ENCODE assay signal across 8 cellular contexts in genomic region chr12:46370380-46370734, GRCh38. TPM values are rescaled to one million over a fixed set of nuclear protein-coding genes. Genes with fewer than 3 reads are reported as not detected.
DNase-seq lines count a peak whose midpoint lies in the region; ATAC-seq and TF ChIP-seq lines count a peak whose summit lies in the region.

No MANE protein-coding gene starts in this region.

- H3K4me3 ChIP-seq in ascending aorta = peak overlapping the region; percentile 94 to 98
- peak overlapping the region; percentile 84 to 90 (median 88) for H3K4me3 ChIP-seq in right lobe of liver
- H3K4me3 ChIP-seq in transverse colon = peak overlapping the region; percentile 96 to 99 (median 98)

- H3K27ac ChIP-seq in ascending aorta (peak overlapping the region in 1 of 2 donors; percentile 98), right lobe of liver (peak overlapping the region; percentile 46 to 99 (median 98)), transverse colon (peak overlapping the region; percentile 99 to 100 (median 100))

- no peaks in the 10 kb centered on the region for H3K9me3 Mint-ChIP-seq in activated T-cell treated with anti-CD3 and anti-CD28 coated beads, Interleukin-2, amount 50 U/mL, for 4 hours

- intact Hi-C loops in ascending aorta (cut with DNase I) = loop anchor here (5.0 kb wide), 3 partner anchors 102 to 1452 kb away; no protein-coding TSS in a partner anchor
- intact Hi-C loops in right lobe of liver (cut with DNase I) = no loop called here
- intact Hi-C loops in transverse colon (cut with DNase I; ENCODE audit: low total_unique reads) = loop anchor here (5.0 kb wide), 1 partner anchor 292 kb away; no protein-coding TSS in a partner anchor

- 9% methylated on average over 2 of the region's 2 CpGs for WGBS in right lobe of liver (ENCODE audit: insufficient coverage, low coverage, low lambda C conversion rate, missing lambda C conversion rate)
- WGBS in transverse colon (ENCODE audit: low coverage in 1 of 2), 2 donors = 10 to 12% methylated on average over 2 of the region's 2 CpGs

- peaks cover 9 to 36% of the 10 kb centered on the region in 2 donors for H3K4me1 ChIP-seq in ascending aorta
- H3K4me1 ChIP-seq in right lobe of liver = peaks cover 0 to 64% (median 28%) of the 10 kb centered on the region in 4 donors
- H3K4me1 ChIP-seq in transverse colon = peaks cover 45 to 62% (median 55%) of the 10 kb centered on the region in 4 donors

- in situ Hi-C loops in transverse colon (cut with MboI; ENCODE audit: low pct_ligation_motif_present in 1 of 4, low pct_unique_long_range_greater_than_20kb in 1 of 4, low sequenced_read_pairs in 3 of 4) = loop anchor here in 1 of 4 donors (25.0 kb wide), 2 partner anchors 292 to 567 kb away; no protein-coding TSS in a partner anchor

- peaks cover 56% of the 10 kb centered on the region for H3K4me1 Mint-ChIP-seq in activated T-cell treated with anti-CD3 and anti-CD28 coated beads, Interleukin-2, amount 50 U/mL, for 4 hours (ENCODE audit: low read depth)

- no peaks in the 10 kb centered on the region for H3K27me3 ChIP-seq in ascending aorta
- H3K27me3 ChIP-seq in right lobe of liver = no peaks in the 10 kb centered on the region
- H3K27me3 ChIP-seq in transverse colon = no peaks in the 10 kb centered on the region

- peaks cover 43% of the 10 kb centered on the region for H3K36me3 Mint-ChIP-seq in activated T-cell treated with anti-CD3 and anti-CD28 coated beads, Interleukin-2, amount 50 U/mL, for 4 hours (ENCODE audit: insufficient read depth)

- TF ChIP-seq POLR2A in right lobe of liver (IDR thresholded peaks at IDR 0.05) (no peak), transverse colon (IDR thresholded peaks at IDR 0.05) (no peak)

- H3K36me3 ChIP-seq in ascending aorta = peaks cover 55 to 58% of the 10 kb centered on the region in 2 donors
- H3K36me3 ChIP-seq in right lobe of liver = peaks cover 16 to 58% (median 50%) of the 10 kb centered on the region in 4 donors
- H3K36me3 ChIP-seq in transverse colon = peaks cover 0 to 54% (median 27%) of the 10 kb centered on the region in 4 donors

- H3K4me3 Mint-ChIP-seq in activated T-cell treated with anti-CD3 and anti-CD28 coated beads, Interleukin-2, amount 50 U/mL, for 4 hours = peak overlapping the region; percentile 99

- H3K9me3 ChIP-seq in ascending aorta (no peaks in the 10 kb centered on the region), right lobe of liver (no peaks in the 10 kb centered on the region), transverse colon (no peaks in the 10 kb centered on the region)

- no peak for TF ChIP-seq EP300 in transverse colon (IDR thresholded peaks at IDR 0.05; ENCODE audit: low read depth)

- no peak for ATAC-seq in activated T-cell treated with anti-CD3 and anti-CD28 coated beads, Interleukin-2, amount 50 U/mL, for 4 hours
- ATAC-seq in right lobe of liver (no peak), GM18858 (IDR thresholded peaks at IDR 0.05; ENCODE audit: unreplicated experiment) (no peak)

- TF ChIP-seq CTCF in ascending aorta (IDR thresholded peaks at IDR 0.05) (no peak), right lobe of liver (IDR thresholded peaks at IDR 0.05) (no peak), transverse colon (IDR thresholded peaks at IDR 0.05) (no peak)

- no peaks in the 10 kb centered on the region for H3K27me3 Mint-ChIP-seq in activated T-cell treated with anti-CD3 and anti-CD28 coated beads, Interleukin-2, amount 50 U/mL, for 4 hours (ENCODE audit: low read depth)

- DNase-seq in activated T-cell treated with anti-CD3 and anti-CD28 coated beads, Interleukin-2, amount 50 U/mL, for 4 hours = no peak
- DNase-seq in activated T-cell treated with anti-CD3 and anti-CD28 coated beads, Interleukin-2, amount 50 U/mL, for 1 hour = no peak
- DNase-seq in ascending aorta (ENCODE audit: low spot score in 2 of 2) (no peak), right lobe of liver (no peak), transverse colon (no peak), NCI-H146 treated with DMSO at 0.1 percent for 48 hours (lab: John Stamatoyannopoulos, UW; ENCODE audit: unreplicated experiment) (no peak), SW480 (ENCODE audit: low spot score) (no peak)

RNA-seq across cellular contexts. Expression of gene SLC38A2, which starts 2.2 kb away (rescaled TPM):
- 100 to 1,000 TPM; 164 to 214 (median 175) TPM for total RNA-seq in activated T-cell treated with anti-CD3 and anti-CD28 coated beads, Interleukin-2, amount 50 U/mL, for 4 hours
- total RNA-seq in ascending aorta (384 TPM), right lobe of liver (100 to 1,000 TPM in 5 of 6 experiments, 10 to 100 TPM in 1; 77.0 to 463 (median 290) TPM), transverse colon (100 to 1,000 TPM; 104 to 300 (median 229) TPM)

Comparison
In these comparisons a context has a peak if more than half of its experiments do, and no peak if none do; other contexts are left out.
1. intact Hi-C loops: an anchor here in ascending aorta (5.0 kb wide) and transverse colon (5.0 kb wide); none called in right lobe of liver.